In the genomic region with DNA sequence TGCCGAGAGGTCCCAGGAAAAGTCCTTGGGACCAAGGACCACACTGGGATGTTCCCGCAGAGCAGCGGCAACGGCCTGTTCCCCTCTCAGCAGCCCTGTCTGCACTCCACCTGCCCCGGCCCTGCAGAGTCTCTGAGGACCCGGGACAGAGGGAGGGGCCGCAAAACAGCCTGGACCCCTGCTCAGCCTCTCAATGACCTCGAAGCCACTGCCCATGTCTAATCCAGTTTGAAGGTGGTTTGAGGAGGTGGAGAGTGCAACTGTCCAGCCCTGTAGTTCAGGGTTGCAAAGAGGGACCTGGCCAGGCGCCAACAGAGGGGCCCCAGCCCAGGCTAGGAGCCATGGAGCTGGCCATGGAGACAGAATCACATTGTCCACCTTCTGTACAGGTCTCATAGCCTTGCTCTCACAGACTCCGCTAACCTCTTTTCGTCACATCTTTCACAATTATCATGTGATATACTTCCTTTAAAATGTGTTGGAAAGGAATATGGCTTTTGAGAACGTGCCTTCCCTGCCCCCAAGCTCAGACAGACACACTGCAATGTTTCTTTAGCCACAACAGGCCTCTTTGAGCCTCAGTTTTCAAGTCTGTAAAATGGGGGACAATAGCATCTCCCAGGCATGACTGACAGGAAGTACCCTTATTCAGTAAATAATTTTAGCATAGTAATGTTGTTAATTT, we compare ENCODE assay signal across 1 cellular context.
TF ChIP-seq lines count a peak whose summit lies in the region.

No MANE protein-coding gene starts in this region.

TF ChIP-seq in IMR-90, 13 proteins besides CTCF, POLR2A, EP300 and RAD21:
- TF ChIP-seq, protein P1, sequence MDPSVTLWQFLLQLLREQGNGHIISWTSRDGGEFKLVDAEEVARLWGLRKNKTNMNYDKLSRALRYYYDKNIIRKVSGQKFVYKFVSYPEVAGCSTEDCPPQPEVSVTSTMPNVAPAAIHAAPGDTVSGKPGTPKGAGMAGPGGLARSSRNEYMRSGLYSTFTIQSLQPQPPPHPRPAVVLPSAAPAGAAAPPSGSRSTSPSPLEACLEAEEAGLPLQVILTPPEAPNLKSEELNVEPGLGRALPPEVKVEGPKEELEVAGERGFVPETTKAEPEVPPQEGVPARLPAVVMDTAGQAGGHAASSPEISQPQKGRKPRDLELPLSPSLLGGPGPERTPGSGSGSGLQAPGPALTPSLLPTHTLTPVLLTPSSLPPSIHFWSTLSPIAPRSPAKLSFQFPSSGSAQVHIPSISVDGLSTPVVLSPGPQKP (IDR thresholded peaks at IDR 0.05; ENCODE audit: borderline replicate concordance, low read depth, low read length), result no peak
- TF ChIP-seq CEBPB (IDR thresholded peaks at IDR 0.05; ENCODE audit: low read depth, low read length) (no peak), SMC3 (IDR thresholded peaks at IDR 0.05; ENCODE audit: low read depth, low read length) (no peak)
TF ChIP-seq in IMR-90: peak in this region for 0.
